Comparison of ENCODE assay signal across 8 cellular contexts in genomic region chr17:43360739-43361498, GRCh38. TPM values are rescaled to one million over a fixed set of nuclear protein-coding genes. Genes with fewer than 3 reads are reported as not detected.
DNase-seq lines count a peak whose midpoint lies in the region; ATAC-seq, FAIRE-seq and TF ChIP-seq lines count a peak whose summit lies in the region.

No MANE protein-coding gene starts in this region.

- no peaks in the 10 kb centered on the region for H3K36me3 ChIP-seq in colonic mucosa

- H3K36me3 Mint-ChIP-seq in activated CD4-positive, alpha-beta T cell treated with anti-CD3 and anti-CD28 coated beads, Interleukin-2, amount 10 ng/mL, durations not matched to agents 24 days and 14 days (ENCODE audit: low read depth): peaks cover 5% of the 10 kb centered on the region

- H3K27me3 ChIP-seq in colonic mucosa: no peaks in the 10 kb centered on the region

- POLR2A ChIA-PET in A549 (lab: Yijun Ruan, JAX): interaction anchor here (0.5 to 2.7 kb wide), 33 partner anchors 8 to 525 kb away, joined by 3 to 98 read pairs (median 4); partner anchors contain the start of genes ARL4D, DHX8, ETV4 and TMEM106A

- peak in 1 of 2 experiments; percentile 46; a peak in 2 of 5 replicates for TF ChIP-seq EP300 in A549 (IDR thresholded peaks at IDR 0.05)

- peak in 1 of 2 experiments; percentile 32; a peak in 1 of 5 replicates for TF ChIP-seq RAD21 in A549 (conservative IDR thresholded peaks at IDR 0.05 in 1 of 2, IDR thresholded peaks at IDR 0.05 in 1 of 2)

- H3K4me1 ChIP-seq in A549: peaks cover 28% of the 10 kb centered on the region
- H3K4me1 ChIP-seq in colonic mucosa: no peaks in the 10 kb centered on the region

- peak; percentile 98 to 100 for DNase-seq in A549 (ENCODE audit: low read depth in 1 of 2, low spot score in 1 of 2)
- DNase-seq in NCI-H524 treated with DMSO at 0.1 percent for 48 hours (lab: John Stamatoyannopoulos, UW): peak; percentile 94
- peak; percentile 97 for DNase-seq in activated CD4-positive, alpha-beta T cell treated with anti-CD3 and anti-CD28 coated beads, Interleukin-2, amount 10 ng/mL, durations not matched to agents 24 days and 14 days
- DNase-seq in colonic mucosa: peak; percentile 80
- DNase-seq in left lobe of liver (ENCODE audit: low spot score): peak; percentile 86
- DNase-seq in stimulated activated CD4-positive, alpha-beta T cell treated with anti-CD3 and anti-CD28 coated beads, Interleukin-2, amount 100 ng/mL, for 24 hours: peak; percentile 86 to 91

- H3K9me3 ChIP-seq in A549: no peaks in the 10 kb centered on the region
- no peaks in the 10 kb centered on the region for H3K9me3 ChIP-seq in colonic mucosa

- peak; percentile 98 for FAIRE-seq in A549 (lab: Jason Lieb, UNC)

- peaks cover 3% of the 10 kb centered on the region for H3K27me3 Mint-ChIP-seq in activated CD4-positive, alpha-beta T cell treated with anti-CD3 and anti-CD28 coated beads, Interleukin-2, amount 10 ng/mL, durations not matched to agents 24 days and 14 days

- CTCF ChIA-PET in A549 (lab: Yijun Ruan, JAX): interaction anchor here (0.8 to 8.9 kb wide), 13 partner anchors 10 to 122 kb away, joined by 3 to 89 read pairs (median 4); partner anchors contain the start of gene DHX8

- H3K9me3 Mint-ChIP-seq in activated CD4-positive, alpha-beta T cell treated with anti-CD3 and anti-CD28 coated beads, Interleukin-2, amount 10 ng/mL, durations not matched to agents 24 days and 14 days: no peaks in the 10 kb centered on the region

- H3K9ac ChIP-seq in colonic mucosa (ENCODE audit: low read depth in 2 of 2, low read length in 2 of 2): peak overlapping the region; percentile 46 to 75

- H3K27ac ChIP-seq in A549 (peak overlapping the region; percentile 88 to 91), colonic mucosa (peak overlapping the region; percentile 97)

- H3K4me3 Mint-ChIP-seq in activated CD4-positive, alpha-beta T cell treated with anti-CD3 and anti-CD28 coated beads, Interleukin-2, amount 10 ng/mL, durations not matched to agents 24 days and 14 days: peak overlapping the region; percentile 89

- WGBS in A549 (ENCODE audit: missing lambda C conversion rate): under 1% methylated on average over 56 of the region's 56 CpGs

- intact Hi-C loops in activated CD4-positive, alpha-beta T cell treated with anti-CD3 and anti-CD28 coated beads, Interleukin-2, amount 10 ng/mL, durations not matched to agents 24 days and 14 days (cut with micrococcal nuclease): loop anchor here (1.0 to 2.0 kb wide), 6 partner anchors 7 to 191 kb away; partner anchors contain the start of gene DHX8
- intact Hi-C loops in colonic mucosa (cut with DNase I): no loop called here

- ATAC-seq in A549 (peak; percentile 87 to 92), GM18907 (IDR thresholded peaks at IDR 0.05; ENCODE audit: unreplicated experiment) (peak; percentile 78), HG03378 (IDR thresholded peaks at IDR 0.05; ENCODE audit: unreplicated experiment) (peak; percentile 79), left lobe of liver (peak; percentile 81)

- H3K4me3 ChIP-seq in A549 (peak overlapping the region; percentile 62), colonic mucosa (peak overlapping the region; percentile 49)

- TF ChIP-seq CTCF in A549 (IDR thresholded peaks at IDR 0.05): no peak
- TF ChIP-seq CTCF in colonic mucosa (IDR thresholded peaks at IDR 0.05): no peak

- peak overlapping the region; percentile 89 for H3K4me2 ChIP-seq in A549

- peak; percentile 100 for TF ChIP-seq POLR2A in A549 (IDR thresholded peaks at IDR 0.05; ENCODE audit: low read length)

- H3K27ac Mint-ChIP-seq in activated CD4-positive, alpha-beta T cell treated with anti-CD3 and anti-CD28 coated beads, Interleukin-2, amount 10 ng/mL, durations not matched to agents 24 days and 14 days: peak overlapping the region; percentile 100

- peaks cover 31% of the 10 kb centered on the region for H3K4me1 Mint-ChIP-seq in activated CD4-positive, alpha-beta T cell treated with anti-CD3 and anti-CD28 coated beads, Interleukin-2, amount 10 ng/mL, durations not matched to agents 24 days and 14 days

TF ChIP-seq in A549, 52 proteins besides CTCF, POLR2A, EP300 and RAD21 (continues in another document):
- TF ChIP-seq BHLHE40 (IDR thresholded peaks at IDR 0.05; ENCODE audit: low read depth, low read length) (no peak; the same call in 1 of the 2 replicates), BCL3 (IDR thresholded peaks at IDR 0.05) (peak; percentile 100), MAZ (IDR thresholded peaks at IDR 0.05; ENCODE audit: borderline replicate concordance, low read depth, low read length) (peak; percentile 99), JUNB (IDR thresholded peaks at IDR 0.05) (peak; percentile 50; the same call in 1 of the 2 replicates), HOXA7 (CRISPR knock-in tag; IDR thresholded peaks at IDR 0.05) (peak; percentile 100), E2F6 (IDR thresholded peaks at IDR 0.05; ENCODE audit: borderline replicate concordance, low read depth) (peak; percentile 83), HMGXB4 (CRISPR knock-in tag; IDR thresholded peaks at IDR 0.05; ENCODE audit: borderline replicate concordance) (peak; percentile 100), CBX2 (IDR thresholded peaks at IDR 0.05; ENCODE audit: borderline replicate concordance, low read depth) (peak; percentile 79; the same call in 1 of the 2 replicates), NPAS2 (CRISPR knock-in tag; IDR thresholded peaks at IDR 0.05; ENCODE audit: borderline replicate concordance) (no peak), REST (IDR thresholded peaks at IDR 0.05) (peak; percentile 94), POLR2AphosphoS2 (conservative IDR thresholded peaks at IDR 0.05; ENCODE audit: low read length) (peak; percentile 99), HEYL (CRISPR knock-in tag; IDR thresholded peaks at IDR 0.05) (peak; percentile 95)

RNA-seq across cellular contexts. Expression of gene ARL4D, which starts 37.9 kb away (rescaled TPM):
- polyA plus RNA-seq in A549 (2011; rRNA removed): 21.0 and 21.1 TPM in 2 replicates
- polyA plus RNA-seq in A549 (2012; cell fraction: cytosol; rRNA removed): 27.5 and 29.3 TPM in 2 replicates
- polyA plus RNA-seq in A549 (2012; cell fraction: nucleus; rRNA removed): 21.1 and 26.6 TPM in 2 replicates
- 9.9 to 11.9 TPM (median 11.7 TPM) in 3 replicates for polyA plus RNA-seq in A549 (2017; fragmentation: RNase III; extraction: RNeasy Plus Mini Kit Qiagen cat#74134 plus additional on column Dnase treatment)
- 18.6 and 19.9 TPM in 2 replicates for polyA minus RNA-seq in A549 (2011; rRNA and poly(A)+ RNA removed)
- 3.3 and 3.5 TPM in 2 replicates for total RNA-seq in activated CD4-positive, alpha-beta T cell treated with anti-CD3 and anti-CD28 coated beads, Interleukin-2, amount 10 ng/mL, durations not matched to agents 24 days and 14 days
- 1 to 10 TPM; 2.0 to 5.7 TPM for total RNA-seq in colonic mucosa
- total RNA-seq in left lobe of liver: 15.4 TPM

Comparison
In these comparisons a context has a peak if more than half of its experiments do, and no peak if none do; other contexts are left out.
1. Peak in every context shown above with its lines: DNase-seq, ATAC-seq, H3K4me3 ChIP-seq and H3K27ac ChIP-seq.